ENCODE assay signal across 10 cellular contexts in the genomic region with DNA sequence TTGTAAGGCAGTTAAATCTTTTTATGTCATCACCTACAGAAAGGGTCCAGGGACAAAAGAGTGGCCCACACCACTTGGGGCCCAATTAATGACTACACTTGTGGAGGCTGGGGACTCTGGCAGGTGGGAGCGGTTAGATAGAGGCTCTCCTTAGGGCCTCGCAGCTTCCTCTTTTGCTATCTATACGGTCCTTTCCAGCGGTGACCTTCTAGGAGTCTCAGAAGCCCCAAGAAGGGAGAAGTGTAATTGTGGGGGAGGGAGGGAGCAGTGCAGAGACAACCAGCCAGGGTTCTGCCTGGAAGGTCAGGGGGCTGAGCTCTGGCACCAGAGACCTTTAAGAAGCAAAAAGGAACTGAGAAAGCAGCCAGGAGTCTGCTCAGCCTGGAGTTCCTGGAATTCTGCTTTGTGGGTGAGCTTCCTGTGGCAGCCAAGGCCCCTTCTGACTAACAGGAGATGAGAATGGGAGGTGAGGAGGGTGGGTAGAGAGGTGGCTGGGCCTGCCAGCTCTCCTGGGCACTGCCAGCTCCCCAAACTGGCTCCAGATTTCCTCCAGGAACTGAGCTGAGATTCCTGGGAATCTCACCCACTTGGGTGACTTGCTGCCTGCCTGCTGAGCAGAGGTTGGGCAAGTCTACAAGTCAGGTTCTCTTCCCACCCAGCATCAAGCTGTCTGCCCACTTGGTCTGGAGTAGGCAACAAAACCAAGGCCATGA. TPM values are rescaled to one million over a fixed set of nuclear protein-coding genes. Genes with fewer than 3 reads are reported as not detected.
DNase-seq lines count a peak whose midpoint lies in the region; ATAC-seq and TF ChIP-seq lines count a peak whose summit lies in the region.
"Had no signal": no experiment of that assay in that cellular context is flagged by ENCODE, and none has a peak within 500 bp of the region (broad histone marks: within the 10 kb centered on the region; RNA-seq: fewer than 3 reads in every experiment).

No MANE protein-coding gene starts in this region.

- DNase-seq in GM10266 (ENCODE audit: extremely low spot score) (peak; percentile 66), prostate gland (ENCODE audit: low spot score) (no peak), NCI-H187 treated with DMSO at 0.1 percent for 48 hours (lab: John Stamatoyannopoulos, UW) (no peak), midbrain (lab: John Stamatoyannopoulos, UW) (no peak), NCI-H510A (lab: John Stamatoyannopoulos, UW) (no peak)
- DNase-seq in activated CD8-positive, alpha-beta memory T cell treated with anti-CD3 and anti-CD28 coated beads, Interleukin-2, amount 10 ng/mL, durations not matched to agents 7 days and 5 days = no peak
- no peak for DNase-seq in natural killer cell treated with Interleukin-12 subunit alpha and Interleukin-12 subunit beta and Interleukin-15 and Interleukin-18, amount 100 ng/mL, for 72 hours (ENCODE audit: low spot score)
- DNase-seq: stimulated activated naive CD4-positive, alpha-beta T cell had no signal

- H3K36me3 ChIP-seq in prostate gland = no peaks in the 10 kb centered on the region

- no peaks in the 10 kb centered on the region for H3K27me3 Mint-ChIP-seq in activated CD8-positive, alpha-beta memory T cell treated with anti-CD3 and anti-CD28 coated beads, Interleukin-2, amount 10 ng/mL, durations not matched to agents 7 days and 5 days
- H3K27me3 Mint-ChIP-seq in natural killer cell treated with Interleukin-12 subunit alpha and Interleukin-12 subunit beta and Interleukin-15 and Interleukin-18, amount 100 ng/mL, for 72 hours = no peaks in the 10 kb centered on the region

- H3K27me3 ChIP-seq in prostate gland (replicated peaks; ENCODE audit: insufficient read depth) = no peaks in the 10 kb centered on the region

- no peaks in the 10 kb centered on the region for H3K9me3 Mint-ChIP-seq in activated CD8-positive, alpha-beta memory T cell treated with anti-CD3 and anti-CD28 coated beads, Interleukin-2, amount 10 ng/mL, durations not matched to agents 7 days and 5 days (ENCODE audit: low read depth)
- H3K9me3 Mint-ChIP-seq in natural killer cell treated with Interleukin-12 subunit alpha and Interleukin-12 subunit beta and Interleukin-15 and Interleukin-18, amount 100 ng/mL, for 72 hours = no peaks in the 10 kb centered on the region
- H3K9me3 Mint-ChIP-seq: nephron had no signal

- H3K4me1 ChIP-seq in prostate gland (replicated peaks) = no peaks in the 10 kb centered on the region

- peak overlapping the region; percentile 68 for H3K27ac Mint-ChIP-seq in activated CD8-positive, alpha-beta memory T cell treated with anti-CD3 and anti-CD28 coated beads, Interleukin-2, amount 10 ng/mL, durations not matched to agents 7 days and 5 days
- H3K27ac Mint-ChIP-seq in natural killer cell treated with Interleukin-12 subunit alpha and Interleukin-12 subunit beta and Interleukin-15 and Interleukin-18, amount 100 ng/mL, for 72 hours = peak overlapping the region; percentile 49 to 70
- H3K27ac Mint-ChIP-seq: nephron had no signal

- H3K27ac ChIP-seq in prostate gland = no peak overlapping the region

- H3K9me3 ChIP-seq in prostate gland = no peaks in the 10 kb centered on the region

- H3K4me3 Mint-ChIP-seq in activated CD8-positive, alpha-beta memory T cell treated with anti-CD3 and anti-CD28 coated beads, Interleukin-2, amount 10 ng/mL, durations not matched to agents 7 days and 5 days = no peak overlapping the region
- peak overlapping the region; percentile 52 for H3K4me3 Mint-ChIP-seq in natural killer cell treated with Interleukin-12 subunit alpha and Interleukin-12 subunit beta and Interleukin-15 and Interleukin-18, amount 100 ng/mL, for 72 hours
- H3K4me3 Mint-ChIP-seq: nephron had no signal

- no peak overlapping the region for H3K4me3 ChIP-seq in prostate gland

- no peaks in the 10 kb centered on the region for H3K36me3 Mint-ChIP-seq in activated CD8-positive, alpha-beta memory T cell treated with anti-CD3 and anti-CD28 coated beads, Interleukin-2, amount 10 ng/mL, durations not matched to agents 7 days and 5 days
- no peaks in the 10 kb centered on the region for H3K36me3 Mint-ChIP-seq in natural killer cell treated with Interleukin-12 subunit alpha and Interleukin-12 subunit beta and Interleukin-15 and Interleukin-18, amount 100 ng/mL, for 72 hours

- CTCF ChIA-PET in activated CD8-positive, alpha-beta memory T cell treated with anti-CD3 and anti-CD28 coated beads, Interleukin-2, amount 10 ng/mL, durations not matched to agents 7 days and 5 days (lab: Charles Lee) = interaction anchor here (0.7 to 1.4 kb wide), 2 partner anchors 56 to 114 kb away, joined by 3 read pairs; no protein-coding TSS in a partner anchor

- peak; percentile 46 for ATAC-seq in HG03342 (IDR thresholded peaks at IDR 0.05; ENCODE audit: unreplicated experiment)
- peak; percentile 16 for ATAC-seq in activated CD8-positive, alpha-beta memory T cell treated with anti-CD3 and anti-CD28 coated beads, Interleukin-2, amount 10 ng/mL, durations not matched to agents 7 days and 5 days
- ATAC-seq in natural killer cell treated with Interleukin-12 subunit alpha and Interleukin-12 subunit beta and Interleukin-15 and Interleukin-18, amount 100 ng/mL, for 72 hours = no peak

- no peak for TF ChIP-seq POLR2A in prostate gland (IDR thresholded peaks at IDR 0.05)

- TF ChIP-seq CTCF in GM10266 (IDR thresholded peaks at IDR 0.05; ENCODE audit: control insufficient read depth, insufficient read depth, low read depth, missing control alignments) = no peak
- TF ChIP-seq CTCF in prostate gland (IDR thresholded peaks at IDR 0.05) = no peak

- WGBS in prostate gland = 74% methylated on average over 4 of the region's 4 CpGs

- intact Hi-C loops in prostate gland (cut with DNase I) = no loop called here

- peaks cover 40% of the 10 kb centered on the region for H3K4me1 Mint-ChIP-seq in activated CD8-positive, alpha-beta memory T cell treated with anti-CD3 and anti-CD28 coated beads, Interleukin-2, amount 10 ng/mL, durations not matched to agents 7 days and 5 days
- peaks cover 29 to 36% of the 10 kb centered on the region in 2 donors for H3K4me1 Mint-ChIP-seq in natural killer cell treated with Interleukin-12 subunit alpha and Interleukin-12 subunit beta and Interleukin-15 and Interleukin-18, amount 100 ng/mL, for 72 hours (ENCODE audit: low read depth in 2 of 2)
- H3K4me1 Mint-ChIP-seq: nephron had no signal

RNA-seq across cellular contexts. Expression of gene MAP3K14, which starts 16.3 kb away (rescaled TPM):
- 10 to 100 TPM; 39.3 to 43.0 TPM for total RNA-seq in activated CD8-positive, alpha-beta memory T cell treated with anti-CD3 and anti-CD28 coated beads, Interleukin-2, amount 10 ng/mL, durations not matched to agents 7 days and 5 days
- 10 to 100 TPM; 65.9 to 75.4 TPM for total RNA-seq in natural killer cell treated with Interleukin-12 subunit alpha and Interleukin-12 subunit beta and Interleukin-15 and Interleukin-18, amount 100 ng/mL, for 72 hours
- 10 to 100 TPM; 12.5 to 16.1 TPM for total RNA-seq in prostate gland

Comparison
In these comparisons a context has a peak if more than half of its experiments do, and no peak if none do; other contexts are left out.
1. ATAC-seq: peak in HG03342 (single experiment) and activated CD8-positive, alpha-beta memory T cell treated with anti-CD3 and anti-CD28 coated beads, Interleukin-2, amount 10 ng/mL, durations not matched to agents 7 days and 5 days (single experiment); none in natural killer cell treated with Interleukin-12 subunit alpha and Interleukin-12 subunit beta and Interleukin-15 and Interleukin-18, amount 100 ng/mL, for 72 hours (0 of 2).